In genomic region chr7:50308301-50309129, GRCh38 we compare ENCODE assay signal across 10 cellular contexts. TPM values are rescaled to one million over a fixed set of nuclear protein-coding genes. Genes with fewer than 3 reads are reported as not detected.
DNase-seq lines count a peak whose midpoint lies in the region; ATAC-seq and TF ChIP-seq lines count a peak whose summit lies in the region.
"Had no signal": no experiment of that assay in that cellular context is flagged by ENCODE, and none has a peak within 500 bp of the region (broad histone marks: within the 10 kb centered on the region; RNA-seq: fewer than 3 reads in every experiment).

No MANE protein-coding gene starts in this region.

- H3K4me1 ChIP-seq in Loucy (ENCODE audit: insufficient read depth, low read length, poor library complexity, severe bottlenecking) (peaks cover 73% of the 10 kb centered on the region), body of pancreas (peaks cover 8% of the 10 kb centered on the region)
- H3K4me1 ChIP-seq: uterus had no signal

- H3K9me3 Mint-ChIP-seq in activated naive CD4-positive, alpha-beta T cell treated with anti-CD3 and anti-CD28 coated beads, Interleukin-2, amount 10 ng/mL, durations not matched to agents 7 days and 5 days: no peaks in the 10 kb centered on the region

- H3K79me2 ChIP-seq in Loucy (ENCODE audit: insufficient read depth, low read length): peaks cover 91% of the 10 kb centered on the region

- H3K4me1 Mint-ChIP-seq in activated naive CD4-positive, alpha-beta T cell treated with anti-CD3 and anti-CD28 coated beads, Interleukin-2, amount 10 ng/mL, durations not matched to agents 7 days and 5 days: peaks cover 19% of the 10 kb centered on the region

- H3K4me3 ChIP-seq in Loucy (ENCODE audit: low read length, poor library complexity, severe bottlenecking) (peak overlapping the region; percentile 94), body of pancreas (no peak overlapping the region)
- H3K4me3 ChIP-seq: uterus had no signal

- DNase-seq in NK-92 treated with Interleukin-12 subunit alpha and Interleukin-12 subunit beta, amount 100 ng/mL, for 24 hours (lab: John Stamatoyannopoulos, UW): peak; percentile 20
- DNase-seq in NK-92 (lab: John Stamatoyannopoulos, UW; ENCODE audit: unreplicated experiment) (no peak), AG20443 (ENCODE audit: low spot score) (no peak), body of pancreas (no peak)
- peak; percentile 54 for DNase-seq in activated naive CD4-positive, alpha-beta T cell treated with anti-CD3 and anti-CD28 coated beads, Interleukin-2, amount 10 ng/mL, durations not matched to agents 7 days and 5 days
- peak; percentile 71 for DNase-seq in stimulated activated CD8-positive, alpha-beta memory T cell treated with anti-CD3 and anti-CD28 coated beads, Interleukin-4, amount 100 ng/mL, for 48 hours
- DNase-seq: NCI-H510A treated with DMSO at 0.1 percent for 48 hours, uterus had no signal

- H3K27me3 ChIP-seq in Loucy (ENCODE audit: insufficient read depth, low read length, poor library complexity, severe bottlenecking) (no peaks in the 10 kb centered on the region), body of pancreas (peaks cover 0 to 12% of the 10 kb centered on the region in 2 donors)
- H3K27me3 ChIP-seq: uterus had no signal

- H3K27me3 Mint-ChIP-seq in activated naive CD4-positive, alpha-beta T cell treated with anti-CD3 and anti-CD28 coated beads, Interleukin-2, amount 10 ng/mL, durations not matched to agents 7 days and 5 days: no peaks in the 10 kb centered on the region

- H3K27ac ChIP-seq in body of pancreas: no peak overlapping the region
- H3K27ac ChIP-seq: uterus had no signal

- no peaks in the 10 kb centered on the region for H3K9me3 ChIP-seq in Loucy (ENCODE audit: insufficient read depth, low read depth, low read length)
- H3K9me3 ChIP-seq in body of pancreas: no peaks in the 10 kb centered on the region
- H3K9me3 ChIP-seq: uterus had no signal

- H3K9ac ChIP-seq in Loucy (ENCODE audit: low read depth, low read length, poor library complexity, severe bottlenecking): peak overlapping the region; percentile 90

- no peak overlapping the region for H2AFZ ChIP-seq in Loucy (ENCODE audit: low read length)

- H4K20me1 ChIP-seq in Loucy (ENCODE audit: insufficient read depth, low read length, poor library complexity, severe bottlenecking): no peaks in the 10 kb centered on the region

- no peaks in the 10 kb centered on the region for H3F3A ChIP-seq in Loucy (ENCODE audit: low read depth)

- ATAC-seq in body of pancreas (no peak), HG03045 (IDR thresholded peaks at IDR 0.05; ENCODE audit: unreplicated experiment) (no peak)

- H3K36me3 ChIP-seq in Loucy (ENCODE audit: insufficient read depth, low read length) (no peaks in the 10 kb centered on the region), body of pancreas (replicated peaks in 1 of 2; ENCODE audit: insufficient read depth in 1 of 2, low read depth in 2 of 2) (no peaks in the 10 kb centered on the region)
- H3K36me3 ChIP-seq: uterus had no signal

- peak overlapping the region; percentile 79 for H3K4me2 ChIP-seq in Loucy (ENCODE audit: low read depth, low read length, poor library complexity, severe bottlenecking)

- no peak for TF ChIP-seq POLR2A in body of pancreas (IDR thresholded peaks at IDR 0.05)

- H3K4me3 Mint-ChIP-seq in activated naive CD4-positive, alpha-beta T cell treated with anti-CD3 and anti-CD28 coated beads, Interleukin-2, amount 10 ng/mL, durations not matched to agents 7 days and 5 days: peak overlapping the region; percentile 99

- intact Hi-C loops in body of pancreas (cut with DNase I): no loop called here

- no peaks in the 10 kb centered on the region for H3K9me2 ChIP-seq in Loucy (replicated peaks; ENCODE audit: low read depth, low read length)

- peak overlapping the region; percentile 99 for H3K27ac Mint-ChIP-seq in activated naive CD4-positive, alpha-beta T cell treated with anti-CD3 and anti-CD28 coated beads, Interleukin-2, amount 10 ng/mL, durations not matched to agents 7 days and 5 days

- peaks cover 75% of the 10 kb centered on the region for H3K36me3 Mint-ChIP-seq in activated naive CD4-positive, alpha-beta T cell treated with anti-CD3 and anti-CD28 coated beads, Interleukin-2, amount 10 ng/mL, durations not matched to agents 7 days and 5 days

- CTCF ChIA-PET in activated naive CD4-positive, alpha-beta T cell treated with anti-CD3 and anti-CD28 coated beads, Interleukin-2, amount 10 ng/mL, durations not matched to agents 7 days and 5 days (lab: Charles Lee): interaction anchor here (0.9 to 8.3 kb wide), 10 partner anchors 9 to 103 kb away, joined by 3 to 75 read pairs (median 4); no protein-coding TSS in a partner anchor

- 47 to 57% methylated on average over 13 to 14 of the region's 14 CpGs for WGBS in body of pancreas, 2 donors

- TF ChIP-seq CTCF in Loucy (conservative IDR thresholded peaks at IDR 0.05; ENCODE audit: low read length) (no peak), body of pancreas (IDR thresholded peaks at IDR 0.05) (no peak)

RNA-seq across cellular contexts. Expression of gene IKZF1, which starts 4.0 kb away (rescaled TPM):
- total RNA-seq in body of pancreas: 10 to 100 TPM in 1 of 2 donors, 1 to 10 TPM in 1; 3.9 to 16.5 TPM

Comparison
In these comparisons a context has a peak if more than half of its experiments do, and no peak if none do; other contexts are left out.
1. DNase-seq: peak in NK-92 treated with Interleukin-12 subunit alpha and Interleukin-12 subunit beta, amount 100 ng/mL, for 24 hours (single experiment), activated naive CD4-positive, alpha-beta T cell treated with anti-CD3 and anti-CD28 coated beads, Interleukin-2, amount 10 ng/mL, durations not matched to agents 7 days and 5 days (single experiment) and stimulated activated CD8-positive, alpha-beta memory T cell treated with anti-CD3 and anti-CD28 coated beads, Interleukin-4, amount 100 ng/mL, for 48 hours (single experiment); none in NK-92 (single experiment), AG20443 (single experiment) and body of pancreas (0 of 4).